Comparison of ENCODE assay signal across 11 cellular contexts in genomic region chr1:109078317-109078716, GRCh38. TPM values are rescaled to one million over a fixed set of nuclear protein-coding genes. Genes with fewer than 3 reads are reported as not detected.
"Had no signal": no experiment of that assay in that cellular context is flagged by ENCODE, and none has a peak within 500 bp of the region (broad histone marks: within the 10 kb centered on the region; RNA-seq: fewer than 3 reads in every experiment).

No MANE protein-coding gene starts in this region.

- H2AFZ ChIP-seq: neural progenitor cell had no signal

- H3K9ac ChIP-seq: neural progenitor cell had no signal

- H3K9me3 Mint-ChIP-seq: activated CD4-positive, alpha-beta T cell treated with anti-CD3 and anti-CD28 coated beads, Interleukin-2, amount 10 ng/mL, durations not matched to agents 24 days and 14 days; activated T-helper 1 cell treated with anti-CD3 and anti-CD28 coated beads, Interleukin-12 subunit alpha, Interleukin-12 subunit beta, Interleukin-2, Interleukin-4 antibody, amounts not matched to agents 30 ng/mL and 10 ng/mL and 1 ng/mL, durations not matched to agents 14 hours and 24 hours and 36 hours; WTC11 had no signal

- H3K4me3 ChIP-seq: cardiac muscle cell, neural progenitor cell, pancreas, skin epidermis, thyroid gland, uterus had no signal

- H3K4me2 ChIP-seq: neural progenitor cell had no signal

- H3K27me3 ChIP-seq: cardiac muscle cell, neural progenitor cell, pancreas, thyroid gland, uterus had no signal

- H3K4me3 Mint-ChIP-seq: activated CD4-positive, alpha-beta T cell treated with anti-CD3 and anti-CD28 coated beads, Interleukin-2, amount 10 ng/mL, durations not matched to agents 24 days and 14 days; activated T-helper 1 cell treated with anti-CD3 and anti-CD28 coated beads, Interleukin-12 subunit alpha, Interleukin-12 subunit beta, Interleukin-2, Interleukin-4 antibody, amounts not matched to agents 30 ng/mL and 10 ng/mL and 1 ng/mL, durations not matched to agents 14 hours and 24 hours and 36 hours; WTC11 had no signal

- H3K27ac ChIP-seq: cardiac muscle cell, neural progenitor cell, pancreas, thyroid gland, uterus had no signal

- H3K9me3 ChIP-seq: pancreas, thyroid gland, uterus had no signal

- ATAC-seq: pancreas, WTC11 had no signal

- H3K27ac Mint-ChIP-seq: activated CD4-positive, alpha-beta T cell treated with anti-CD3 and anti-CD28 coated beads, Interleukin-2, amount 10 ng/mL, durations not matched to agents 24 days and 14 days; activated T-helper 1 cell treated with anti-CD3 and anti-CD28 coated beads, Interleukin-12 subunit alpha, Interleukin-12 subunit beta, Interleukin-2, Interleukin-4 antibody, amounts not matched to agents 30 ng/mL and 10 ng/mL and 1 ng/mL, durations not matched to agents 14 hours and 24 hours and 36 hours; neural progenitor cell; WTC11 had no signal

- DNase-seq: activated CD4-positive, alpha-beta T cell treated with anti-CD3 and anti-CD28 coated beads, Interleukin-2, amount 10 ng/mL, durations not matched to agents 24 days and 14 days; activated naive CD4-positive, alpha-beta T cell; pancreas; stimulated activated CD4-positive, alpha-beta T cell treated with anti-CD3 and anti-CD28 coated beads, Interleukin-4, amount 100 ng/mL, for 4 hours; thyroid gland; uterus had no signal

- H3K36me3 ChIP-seq: cardiac muscle cell, neural progenitor cell, pancreas, thyroid gland, uterus had no signal

- H3K27me3 Mint-ChIP-seq: activated CD4-positive, alpha-beta T cell treated with anti-CD3 and anti-CD28 coated beads, Interleukin-2, amount 10 ng/mL, durations not matched to agents 24 days and 14 days had no signal

RNA-seq across cellular contexts. Expression of gene ELAPOR1, which starts 35.6 kb away (rescaled TPM):
- total RNA-seq: cardiac muscle cell had no signal
- polyA plus RNA-seq: cardiac muscle cell had no signal
